16 cellular contexts compared by ENCODE assay signal in genomic region chr2:80530442-80531064, GRCh38.
DNase-seq lines count a peak whose midpoint lies in the region; ATAC-seq and TF ChIP-seq lines count a peak whose summit lies in the region.
"Had no signal": no experiment of that assay in that cellular context is flagged by ENCODE, and none has a peak within 500 bp of the region (broad histone marks: within the 10 kb centered on the region; RNA-seq: fewer than 3 reads in every experiment).

No MANE protein-coding gene starts in this region.

- intact Hi-C loops in MCF 10A (cut with micrococcal nuclease): no loop called here

- no peak overlapping the region for H3K27ac Mint-ChIP-seq in MCF 10A (ENCODE audit: low read depth, unreplicated experiment)

- CTCF ChIA-PET in GM10248 (lab: Yijun Ruan, JAX) (no interaction called here), MCF 10A (lab: Yijun Ruan, JAX) (interaction anchor here (1.2 kb wide), 1 partner anchor 65 kb away, joined by 3 read pairs; no protein-coding TSS in a partner anchor)

- H3K4me1 Mint-ChIP-seq in activated T-cell treated with anti-CD3 and anti-CD28 coated beads, Interleukin-2, amount 50 U/mL, for 4 hours (ENCODE audit: low read depth): no peaks in the 10 kb centered on the region
- H3K4me1 Mint-ChIP-seq in MCF 10A (ENCODE audit: insufficient read depth, unreplicated experiment): no peaks in the 10 kb centered on the region

- no peaks in the 10 kb centered on the region for H3K4me1 ChIP-seq in osteoblast (ENCODE audit: insufficient read depth, low read length)
- H3K4me1 ChIP-seq: A549, esophagus muscularis mucosa, lower lobe of right lung, tibial nerve had no signal

- no peaks in the 10 kb centered on the region for H3K27me3 Mint-ChIP-seq in activated T-cell treated with anti-CD3 and anti-CD28 coated beads, Interleukin-2, amount 50 U/mL, for 4 hours (ENCODE audit: low read depth)
- H3K27me3 Mint-ChIP-seq in MCF 10A (ENCODE audit: insufficient read depth, unreplicated experiment): no peaks in the 10 kb centered on the region

- no peaks in the 10 kb centered on the region for H3K27me3 ChIP-seq in osteoblast (ENCODE audit: insufficient read depth, low read length)
- H3K27me3 ChIP-seq: esophagus muscularis mucosa, tibial nerve had no signal

- ATAC-seq in GM19324 (IDR thresholded peaks at IDR 0.05; ENCODE audit: low FRiP score, unreplicated experiment) (peak; percentile 76), HG02798 (IDR thresholded peaks at IDR 0.05; ENCODE audit: poor library complexity, unreplicated experiment) (peak; percentile 64), HG03575 (IDR thresholded peaks at IDR 0.05; ENCODE audit: extremely low read depth, insufficient number of reproducible peaks, low FRiP score, unreplicated experiment) (peak; percentile 55)
- no peak for ATAC-seq in activated T-cell treated with anti-CD3 and anti-CD28 coated beads, Interleukin-2, amount 50 U/mL, for 4 hours
- ATAC-seq: A549, lower lobe of right lung had no signal

- no TSS peak for BruUV-seq in MCF 10A (replicated peaks; lab: Mats Ljungman, UMichigan)

- DNase-seq in GM10248 (ENCODE audit: extremely low spot score) (peak; percentile 12), osteoblast (ENCODE audit: insufficient read length, low spot score, missing footprints) (no peak), DMS79 treated with DMSO at 0.1 percent for 48 hours (lab: John Stamatoyannopoulos, UW) (no peak), MCF 10A (ENCODE audit: unreplicated experiment) (no peak)
- no peak for DNase-seq in activated T-cell treated with anti-CD3 and anti-CD28 coated beads, Interleukin-2, amount 50 U/mL, for 4 hours
- DNase-seq: lower lobe of right lung, NCI-H446, Right ventricle myocardium superior had no signal

- no peak overlapping the region for H2AFZ ChIP-seq in osteoblast (ENCODE audit: low read length)

- H4K20me1 ChIP-seq in osteoblast (ENCODE audit: insufficient read depth, low read length): no peaks in the 10 kb centered on the region

- TF ChIP-seq CTCF in GM10248 (IDR thresholded peaks at IDR 0.05; ENCODE audit: control extremely low read depth, extremely low read depth, low read depth, missing control alignments) (no peak), osteoblast (IDR thresholded peaks at IDR 0.05; ENCODE audit: extremely low read depth, low read depth, low read length) (no peak), MCF 10A (IDR thresholded peaks at IDR 0.05; ENCODE audit: unreplicated experiment) (no peak)

- H3K4me2 ChIP-seq in osteoblast (ENCODE audit: insufficient read depth, low read length): no peak overlapping the region
- H3K4me2 ChIP-seq: A549 had no signal

- H3K9me3 Mint-ChIP-seq in activated T-cell treated with anti-CD3 and anti-CD28 coated beads, Interleukin-2, amount 50 U/mL, for 4 hours: peaks cover 18% of the 10 kb centered on the region
- no peaks in the 10 kb centered on the region for H3K9me3 Mint-ChIP-seq in MCF 10A (ENCODE audit: unreplicated experiment)

- no peaks in the 10 kb centered on the region for H3K9me3 ChIP-seq in osteoblast (ENCODE audit: low read depth, low read length)
- H3K9me3 ChIP-seq: A549, esophagus muscularis mucosa, lower lobe of right lung, tibial nerve had no signal

- no peak overlapping the region for H3K4me3 Mint-ChIP-seq in activated T-cell treated with anti-CD3 and anti-CD28 coated beads, Interleukin-2, amount 50 U/mL, for 4 hours
- no peak overlapping the region for H3K4me3 Mint-ChIP-seq in MCF 10A (ENCODE audit: unreplicated experiment)

- H3K4me3 ChIP-seq in osteoblast (ENCODE audit: insufficient read depth, low read length): no peak overlapping the region
- H3K4me3 ChIP-seq: A549, esophagus muscularis mucosa, lower lobe of right lung, skin epidermis, tibial nerve had no signal

- POLR2A ChIA-PET in GM10248 (lab: Yijun Ruan, JAX) (no interaction called here), MCF 10A (lab: Yijun Ruan, JAX) (interaction anchor here (0.6 kb wide), 1 partner anchor 698 kb away, joined by 4 read pairs; no protein-coding TSS in a partner anchor)

- no peaks in the 10 kb centered on the region for H3K36me3 Mint-ChIP-seq in activated T-cell treated with anti-CD3 and anti-CD28 coated beads, Interleukin-2, amount 50 U/mL, for 4 hours (ENCODE audit: insufficient read depth)
- H3K36me3 Mint-ChIP-seq in MCF 10A (ENCODE audit: insufficient read depth, unreplicated experiment): no peaks in the 10 kb centered on the region

- no peaks in the 10 kb centered on the region for H3K36me3 ChIP-seq in osteoblast (ENCODE audit: insufficient read depth, low read length)
- H3K36me3 ChIP-seq: esophagus muscularis mucosa, lower lobe of right lung, tibial nerve had no signal

- no peak overlapping the region for H3K27ac ChIP-seq in osteoblast (ENCODE audit: low read depth, low read length)
- H3K27ac ChIP-seq: A549, esophagus muscularis mucosa, lower lobe of right lung, skin epidermis, tibial nerve, VCaP had no signal

- no peaks in the 10 kb centered on the region for H3K79me2 ChIP-seq in osteoblast (ENCODE audit: insufficient read depth, low read length)

Comparison
In these comparisons a context has a peak if more than half of its experiments do, and no peak if none do; other contexts are left out.
1. ATAC-seq: peak in GM19324 (single experiment), HG02798 (single experiment) and HG03575 (single experiment); none in activated T-cell treated with anti-CD3 and anti-CD28 coated beads, Interleukin-2, amount 50 U/mL, for 4 hours (0 of 2).